ENCODE assay signal across 16 cellular contexts in genomic region chr3:182255095-182255600, GRCh38.
DNase-seq lines count a peak whose midpoint lies in the region; ATAC-seq and TF ChIP-seq lines count a peak whose summit lies in the region.
"Had no signal": no experiment of that assay in that cellular context is flagged by ENCODE, and none has a peak within 500 bp of the region (broad histone marks: within the 10 kb centered on the region; RNA-seq: fewer than 3 reads in every experiment).

No MANE protein-coding gene starts in this region.

- H4K20me1 ChIP-seq in neural cell (ENCODE audit: insufficient read depth): no peaks in the 10 kb centered on the region

- no peak for TF ChIP-seq CTCF in neural cell (IDR thresholded peaks at IDR 0.05; ENCODE audit: poor library complexity, severe bottlenecking)
- TF ChIP-seq CTCF in activated CD8-positive, alpha-beta T cell treated with anti-CD3 and anti-CD28 coated beads for 36 hours (IDR thresholded peaks at IDR 0.05): no peak

- H3K4me2 ChIP-seq in neural cell (ENCODE audit: low read length): no peak overlapping the region

- no peaks in the 10 kb centered on the region for H3K9me3 ChIP-seq in neural cell (ENCODE audit: low read length)
- H3K9me3 ChIP-seq: HAP-1 had no signal

- peak; percentile 98 for TF ChIP-seq EP300 in neural cell (conservative IDR thresholded peaks at IDR 0.05; ENCODE audit: poor library complexity, severe bottlenecking)

- no peak overlapping the region for H3K9ac ChIP-seq in neural cell (ENCODE audit: low read length)

- DNase-seq in caudate nucleus (lab: John Stamatoyannopoulos, UW) (no peak), globus pallidus (ENCODE audit: low spot score) (peak; percentile 37)
- no peak for DNase-seq in activated CD8-positive, alpha-beta T cell treated with anti-CD3 and anti-CD28 coated beads for 36 hours
- no peak for DNase-seq in activated CD8-positive, alpha-beta memory T cell treated with anti-CD3 and anti-CD28 coated beads, Interleukin-2, amount 50 U/mL, for 48 hours
- DNase-seq: Calu3; CD4-positive, alpha-beta memory T cell; COR-L47; DMS79; EL; GDM1; GOT3; HFFc6 had no signal

- H3K36me3 ChIP-seq in neural cell (ENCODE audit: insufficient read depth, low read length): no peaks in the 10 kb centered on the region
- H3K36me3 ChIP-seq: HAP-1 had no signal

- H3K27me3 ChIP-seq in neural cell (ENCODE audit: insufficient read depth, low read depth, low read length): no peaks in the 10 kb centered on the region

- no peak for TF ChIP-seq RAD21 in neural cell (conservative IDR thresholded peaks at IDR 0.05)

- H3K4me3 Mint-ChIP-seq in activated CD8-positive, alpha-beta T cell treated with anti-CD3 and anti-CD28 coated beads for 36 hours: no peak overlapping the region
- H3K4me3 Mint-ChIP-seq: CD4-positive, alpha-beta memory T cell; HFFc6 had no signal

- no peak overlapping the region for H3K4me3 ChIP-seq in neural cell (ENCODE audit: low read length)
- H3K4me3 ChIP-seq: GM12878, HAP-1 had no signal

- CTCF ChIA-PET in activated CD8-positive, alpha-beta T cell treated with anti-CD3 and anti-CD28 coated beads for 36 hours (lab: Charles Lee): no interaction called here

- POLR2A ChIA-PET in activated CD8-positive, alpha-beta T cell treated with anti-CD3 and anti-CD28 coated beads for 36 hours (lab: Charles Lee): no interaction called here

- peaks cover 8% of the 10 kb centered on the region for H3K27me3 Mint-ChIP-seq in activated CD8-positive, alpha-beta T cell treated with anti-CD3 and anti-CD28 coated beads for 36 hours

- H3K27ac Mint-ChIP-seq in activated CD8-positive, alpha-beta T cell treated with anti-CD3 and anti-CD28 coated beads for 36 hours: no peak overlapping the region
- H3K27ac Mint-ChIP-seq: CD4-positive, alpha-beta memory T cell; HFFc6 had no signal

- no peak overlapping the region for H2AFZ ChIP-seq in neural cell (ENCODE audit: low read depth, low read length)

- H3F3A ChIP-seq in neural cell (ENCODE audit: insufficient read depth, low read length, poor library complexity, severe bottlenecking): no peaks in the 10 kb centered on the region

- intact Hi-C loops in activated CD8-positive, alpha-beta T cell treated with anti-CD3 and anti-CD28 coated beads for 36 hours (cut with micrococcal nuclease): no loop called here

- H3K79me2 ChIP-seq in neural cell (replicated peaks; ENCODE audit: insufficient read depth, low read length): no peaks in the 10 kb centered on the region

- H3K27ac ChIP-seq in caudate nucleus (ENCODE audit: low read depth, low read length) (peak overlapping the region; percentile 1), neural cell (ENCODE audit: low read length) (no peak overlapping the region)

- H3K36me3 Mint-ChIP-seq in activated CD8-positive, alpha-beta T cell treated with anti-CD3 and anti-CD28 coated beads for 36 hours (ENCODE audit: low read depth): no peaks in the 10 kb centered on the region
- H3K36me3 Mint-ChIP-seq: CD4-positive, alpha-beta memory T cell had no signal

- H3K9me3 Mint-ChIP-seq in activated CD8-positive, alpha-beta T cell treated with anti-CD3 and anti-CD28 coated beads for 36 hours: no peaks in the 10 kb centered on the region
- H3K9me3 Mint-ChIP-seq: CD4-positive, alpha-beta memory T cell had no signal

- no peaks in the 10 kb centered on the region for H3K9me2 ChIP-seq in neural cell (ENCODE audit: insufficient read depth, low read length)

- H3K4me1 Mint-ChIP-seq in activated CD8-positive, alpha-beta T cell treated with anti-CD3 and anti-CD28 coated beads for 36 hours (ENCODE audit: low read depth): no peaks in the 10 kb centered on the region
- H3K4me1 Mint-ChIP-seq: CD4-positive, alpha-beta memory T cell had no signal

- no peak for ATAC-seq in activated CD8-positive, alpha-beta T cell treated with anti-CD3 and anti-CD28 coated beads for 36 hours
- no peak for ATAC-seq in GM21825 (IDR thresholded peaks at IDR 0.05; ENCODE audit: unreplicated experiment)
- ATAC-seq: GM12878 had no signal

TF ChIP-seq in neural cell, 6 proteins besides CTCF, POLR2A, EP300 and RAD21:
- TF ChIP-seq MXI1 (conservative IDR thresholded peaks at IDR 0.05; ENCODE audit: poor library complexity, severe bottlenecking) (peak; percentile 22), TAF1 (IDR thresholded peaks at IDR 0.05; ENCODE audit: low read depth) (no peak), EZH2 (IDR thresholded peaks at IDR 0.05; ENCODE audit: borderline replicate concordance, insufficient read depth, low read length, poor library complexity, severe bottlenecking) (no peak), POLR2AphosphoS5 (IDR thresholded peaks at IDR 0.05) (peak; percentile 83), REST (IDR thresholded peaks at IDR 0.05; ENCODE audit: borderline replicate concordance) (peak; percentile 36)
